8 cellular contexts compared by ENCODE assay signal in the genomic region with DNA sequence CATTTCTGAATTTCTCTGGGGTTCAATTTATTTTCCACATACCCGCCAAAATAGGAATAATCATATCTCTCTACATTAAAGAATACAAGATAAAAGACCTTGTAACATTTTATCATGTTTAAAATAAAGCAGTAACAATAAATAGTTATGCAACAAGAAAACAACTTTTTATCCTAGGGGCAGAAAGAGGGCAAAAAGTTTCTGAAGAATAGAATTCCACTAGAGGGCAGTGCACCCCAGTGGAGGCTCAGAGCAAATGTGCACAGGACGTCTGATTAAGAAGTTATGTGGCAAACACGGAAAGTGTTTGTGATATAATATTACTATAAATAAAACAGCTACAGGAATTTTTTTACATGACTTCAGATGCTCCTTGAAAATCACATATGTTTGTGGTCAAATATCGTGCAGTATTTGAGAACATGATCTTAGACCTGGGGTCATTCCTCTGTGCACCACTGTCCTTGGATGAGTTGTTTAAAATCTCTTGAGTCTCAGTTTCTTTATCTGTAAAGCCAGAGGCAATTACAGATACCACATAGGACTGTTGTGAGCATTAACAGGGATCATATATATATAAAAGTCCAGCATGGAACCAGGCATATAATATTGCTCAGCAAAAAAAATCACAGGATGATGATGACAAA. TPM values are rescaled to one million over a fixed set of nuclear protein-coding genes. Genes with fewer than 3 reads are reported as not detected.
DNase-seq lines count a peak whose midpoint lies in the region; ATAC-seq, FAIRE-seq and TF ChIP-seq lines count a peak whose summit lies in the region.

No MANE protein-coding gene starts in this region.

- H3K27ac ChIP-seq in Panc1 (ENCODE audit: low read length) (no peak overlapping the region), trophoblast cell (ENCODE audit: low read depth, low read length) (no peak overlapping the region)

- POLR2A ChIA-PET in Panc1 (lab: Charles Lee): no interaction called here

- BruUV-seq in Panc1 (replicated peaks; lab: Mats Ljungman, UMichigan): no TSS peak

- peak; percentile 96 for FAIRE-seq in frontal cortex (lab: Jason Lieb, UNC)

- H4K12ac ChIP-seq in trophoblast cell (ENCODE audit: low read depth, low read length): no peak overlapping the region

- no peaks in the 10 kb centered on the region for H3K79me1 ChIP-seq in trophoblast cell (ENCODE audit: low read length)

- H3K27me3 ChIP-seq in Panc1 (ENCODE audit: control insufficient read depth, insufficient read depth, low read length) (no peaks in the 10 kb centered on the region), trophoblast cell (ENCODE audit: insufficient read depth, low read length) (no peaks in the 10 kb centered on the region)

- peak; percentile 70 for ATAC-seq in GM21526 (IDR thresholded peaks at IDR 0.05; ENCODE audit: low FRiP score, unreplicated experiment)
- ATAC-seq in Panc1: peak; percentile 92
- ATAC-seq in HG03469 (IDR thresholded peaks at IDR 0.05; ENCODE audit: unreplicated experiment): no peak

- H4K91ac ChIP-seq in trophoblast cell (ENCODE audit: low read depth, low read length): no peak overlapping the region

- TF ChIP-seq CTCF in LNCAP (IDR thresholded peaks at IDR 0.05) (peak; percentile 87), Panc1 (IDR thresholded peaks at IDR 0.05) (peak; percentile 86; the same call in 1 of the 2 replicates)

- no peak overlapping the region for H3K18ac ChIP-seq in trophoblast cell (ENCODE audit: low read length)

- CTCF ChIA-PET in Panc1 (lab: Charles Lee): interaction anchor here (0.6 kb wide), 2 partner anchors 10 to 134 kb away, joined by 4 to 7 read pairs; no protein-coding TSS in a partner anchor

- no peak overlapping the region for H3K14ac ChIP-seq in trophoblast cell (ENCODE audit: low read length)

- H3K9ac ChIP-seq in trophoblast cell (ENCODE audit: low read length): no peak overlapping the region

- no peak overlapping the region for H2AFZ ChIP-seq in trophoblast cell (ENCODE audit: insufficient read depth, low read length, poor library complexity)

- H3K36me3 ChIP-seq in Panc1 (ENCODE audit: control insufficient read depth, insufficient read depth, low read length): no peaks in the 10 kb centered on the region
- no peaks in the 10 kb centered on the region for H3K36me3 ChIP-seq in trophoblast cell (ENCODE audit: control insufficient read depth in 1 of 2, insufficient read depth in 2 of 2, low read length in 2 of 2)

- H3K4ac ChIP-seq in trophoblast cell (ENCODE audit: low read depth, low read length): no peak overlapping the region

- no peak overlapping the region for H2BK120ac ChIP-seq in trophoblast cell (ENCODE audit: insufficient read depth, low read length, poor library complexity)

- no peak overlapping the region for H3K4me2 ChIP-seq in trophoblast cell (ENCODE audit: low read length)

- H2BK5ac ChIP-seq in trophoblast cell (ENCODE audit: low read depth, low read length, poor library complexity): no peak overlapping the region

- no peak overlapping the region for H4K8ac ChIP-seq in trophoblast cell (ENCODE audit: low read depth, low read length)

- H3K79me2 ChIP-seq in trophoblast cell (ENCODE audit: control insufficient read depth, insufficient read depth, low read length, poor library complexity): no peaks in the 10 kb centered on the region

- H3K4me3 ChIP-seq in Panc1 (ENCODE audit: low read depth in 2 of 2, low read length in 2 of 2): no peak overlapping the region
- H3K4me3 ChIP-seq in trophoblast cell (ENCODE audit: low read depth, low read length): no peak overlapping the region

- H2BK12ac ChIP-seq in trophoblast cell (ENCODE audit: low read length): no peak overlapping the region

- no peaks in the 10 kb centered on the region for H3K4me1 ChIP-seq in Panc1 (ENCODE audit: control insufficient read depth, insufficient read depth, low read length)
- H3K4me1 ChIP-seq in trophoblast cell (ENCODE audit: control insufficient read depth in 1 of 2, insufficient read depth in 2 of 2, low read length in 2 of 2): no peaks in the 10 kb centered on the region

- H3K9me3 ChIP-seq in Panc1 (ENCODE audit: control insufficient read depth, insufficient read depth, low read depth, low read length) (no peaks in the 10 kb centered on the region), trophoblast cell (ENCODE audit: insufficient read depth, low read depth, low read length) (peaks cover 3% of the 10 kb centered on the region)

- DNase-seq in DMS153 treated with DMSO at 0.1 percent for 48 hours (lab: John Stamatoyannopoulos, UW; ENCODE audit: unreplicated experiment) (peak; percentile 39), Panc1 (ENCODE audit: low read depth, low spot score) (peak; percentile 41), frontal cortex (ENCODE audit: low spot score in 2 of 2) (peak; percentile 20 to 37), trophoblast cell (peak; percentile 44 to 88)
- DNase-seq in activated T-helper 9 cell treated with anti-CD3 and anti-CD28 coated beads, Interleukin-2, amount 50 U/mL, for 16 hours (ENCODE audit: low read depth): peak; percentile 10

- in situ Hi-C loops in Panc1 (cut with HindIII; ENCODE audit: low pct_unique_long_range_greater_than_20kb, low sequenced_read_pairs): no loop called here

- intact Hi-C loops in Panc1 (cut with micrococcal nuclease; ENCODE audit: unreplicated experiment): loop anchor here (1.0 kb wide), 1 partner anchor 133 kb away; no protein-coding TSS in a partner anchor

- no CpG with 5 or more reads among the region's 4 CpGs for WGBS in trophoblast cell (ENCODE audit: extremely low coverage, insufficient coverage, insufficient read length)

- no peak overlapping the region for H2AK5ac ChIP-seq in trophoblast cell (ENCODE audit: low read length)

- H3K23ac ChIP-seq in trophoblast cell (ENCODE audit: low read length): no peak overlapping the region

RNA-seq across cellular contexts. Expression of a gene that starts 13.2 kb away (rescaled TPM):
- total RNA-seq in Panc1 (2021; ENCODE audit: unreplicated experiment): 26.1 TPM
- 21.6 TPM for polyA plus RNA-seq in Panc1 (2012; ENCODE audit: insufficient read length)
- 51.0 TPM for total RNA-seq in frontal cortex
- 10.8 and 11.2 TPM in 2 replicates for polyA plus RNA-seq in trophoblast cell (2013)

Comparison
In these comparisons a context has a peak if more than half of its experiments do, and no peak if none do; other contexts are left out.
1. DNase-seq: peak in every context shown above with its lines; median percentile 66 in trophoblast cell; 41 in Panc1; 39 in DMS153 treated with DMSO at 0.1 percent for 48 hours; 28 in frontal cortex; 10 in activated T-helper 9 cell treated with anti-CD3 and anti-CD28 coated beads, Interleukin-2, amount 50 U/mL, for 16 hours.